Comparison of ENCODE assay signal across 8 cellular contexts in genomic region chr19:52688931-52689796, GRCh38. TPM values are rescaled to one million over a fixed set of nuclear protein-coding genes. Genes with fewer than 3 reads are reported as not detected.
DNase-seq lines count a peak whose midpoint lies in the region; ATAC-seq and TF ChIP-seq lines count a peak whose summit lies in the region.
"Not testable (repeated sequence)": the region's sequence is repeated elsewhere in the genome, so short reads cannot be mapped to it uniquely, and the experiment has no call there.

No MANE protein-coding gene starts in this region.

- not testable (repeated sequence) for TF ChIP-seq CTCF in Caco-2 (IDR thresholded peaks at IDR 0.05; ENCODE audit: insufficient read depth in 1 of 2, low read depth in 1 of 2, low read length in 1 of 2, severe bottlenecking in 1 of 2, unreplicated experiment in 1 of 2); Loucy (conservative IDR thresholded peaks at IDR 0.05; ENCODE audit: low read length); osteoblast (IDR thresholded peaks at IDR 0.05; ENCODE audit: extremely low read depth, low read depth, low read length); thoracic aorta (IDR thresholded peaks at IDR 0.05)

- intact Hi-C loops in Caco-2 (cut with micrococcal nuclease; ENCODE audit: unreplicated experiment) = not testable (repeated sequence)

- peaks cover 22% of the 10 kb centered on the region for H4K20me1 ChIP-seq in Loucy (ENCODE audit: insufficient read depth, low read length, poor library complexity, severe bottlenecking)
- not testable (repeated sequence) for H4K20me1 ChIP-seq in osteoblast (ENCODE audit: insufficient read depth, low read length)

- H3K9me3 Mint-ChIP-seq in Caco-2 (ENCODE audit: unreplicated experiment); activated naive CD4-positive, alpha-beta T cell treated with anti-CD3 and anti-CD28 coated beads, Interleukin-2, amount 50 U/mL, for 72 hours: not testable (repeated sequence)

- not testable (repeated sequence) for H3K36me3 ChIP-seq in Caco-2 (ENCODE audit: control insufficient read depth, insufficient read depth, low read length); Loucy (ENCODE audit: insufficient read depth, low read length); effector memory CD4-positive, alpha-beta T cell (ENCODE audit: control insufficient read depth, insufficient read depth, low read length); osteoblast (ENCODE audit: insufficient read depth, low read length); thoracic aorta

- POLR2A ChIA-PET in Caco-2 (lab: Charles Lee) = not testable (repeated sequence)

- H2AFZ ChIP-seq in Loucy (ENCODE audit: low read length) = peak overlapping the region; percentile 99
- peak overlapping the region; percentile 99 for H2AFZ ChIP-seq in osteoblast (ENCODE audit: low read length)

- H3K4me1 Mint-ChIP-seq in Caco-2 (ENCODE audit: low read depth, unreplicated experiment) = peaks cover 26% of the 10 kb centered on the region

- BruUV-seq in Caco-2 (replicated peaks; lab: Mats Ljungman, UMichigan) = not testable (repeated sequence)

- H3K4me2 ChIP-seq in Loucy (ENCODE audit: low read depth, low read length, poor library complexity, severe bottlenecking) = peak overlapping the region; percentile 98
- peak overlapping the region; percentile 97 for H3K4me2 ChIP-seq in osteoblast (ENCODE audit: insufficient read depth, low read length)

- not testable (repeated sequence) for ATAC-seq in activated naive CD4-positive, alpha-beta T cell treated with anti-CD3 and anti-CD28 coated beads, Interleukin-2, amount 50 U/mL, for 72 hours; thoracic aorta (ENCODE audit: insufficient number of reproducible peaks, low FRiP score, low read depth)

- not testable (repeated sequence) for DNase-seq in Caco-2; activated naive CD4-positive, alpha-beta T cell treated with anti-CD3 and anti-CD28 coated beads, Interleukin-2, amount 50 U/mL, for 72 hours (ENCODE audit: low spot score in 2 of 2); effector memory CD4-positive, alpha-beta T cell; osteoblast (ENCODE audit: insufficient read length, low spot score, missing footprints); thoracic aorta (ENCODE audit: low spot score)
- peak; percentile 15 for DNase-seq in RKO (ENCODE audit: low spot score)
- peak; percentile 18 for DNase-seq in islet precursor cell

- H3K9ac ChIP-seq in Loucy (ENCODE audit: low read depth, low read length, poor library complexity, severe bottlenecking) = peak overlapping the region; percentile 95

- CTCF ChIA-PET in Caco-2 (lab: Charles Lee) = not testable (repeated sequence)

- peaks cover 42% of the 10 kb centered on the region for H3K36me3 Mint-ChIP-seq in Caco-2 (ENCODE audit: insufficient read depth, unreplicated experiment)
- H3K36me3 Mint-ChIP-seq in activated naive CD4-positive, alpha-beta T cell treated with anti-CD3 and anti-CD28 coated beads, Interleukin-2, amount 50 U/mL, for 72 hours = peaks cover 28 to 42% of the 10 kb centered on the region in 2 donors

- H3F3A ChIP-seq in Loucy (ENCODE audit: low read depth) = not testable (repeated sequence)

- H3K4me1 ChIP-seq in Caco-2; effector memory CD4-positive, alpha-beta T cell (ENCODE audit: control insufficient read depth, insufficient read depth, low read length, poor library complexity, severe bottlenecking): not testable (repeated sequence)
- peaks cover 34% of the 10 kb centered on the region for H3K4me1 ChIP-seq in Loucy (ENCODE audit: insufficient read depth, low read length, poor library complexity, severe bottlenecking)
- H3K4me1 ChIP-seq in osteoblast (ENCODE audit: insufficient read depth, low read length) = peaks cover 20% of the 10 kb centered on the region
- H3K4me1 ChIP-seq in thoracic aorta (ENCODE audit: control insufficient read depth in 1 of 2, low read depth in 2 of 2) = peaks cover 3 to 47% of the 10 kb centered on the region in 2 donors

- H3K9me3 ChIP-seq in Caco-2; Loucy (ENCODE audit: insufficient read depth, low read depth, low read length); effector memory CD4-positive, alpha-beta T cell (ENCODE audit: control insufficient read depth, low read length); osteoblast (ENCODE audit: low read depth, low read length); thoracic aorta: not testable (repeated sequence)

- not testable (repeated sequence) for H3K27me3 ChIP-seq in Caco-2 (replicated peaks; ENCODE audit: control insufficient read depth, insufficient read depth, low read length); Loucy (ENCODE audit: insufficient read depth, low read length, poor library complexity, severe bottlenecking); effector memory CD4-positive, alpha-beta T cell (replicated peaks; ENCODE audit: control insufficient read depth, insufficient read depth, low read length, poor library complexity, severe bottlenecking); osteoblast (ENCODE audit: insufficient read depth, low read length); thoracic aorta (replicated peaks; ENCODE audit: insufficient read depth)

- H3K79me2 ChIP-seq in Loucy (ENCODE audit: insufficient read depth, low read length) = peaks cover 54% of the 10 kb centered on the region
- peaks cover 50% of the 10 kb centered on the region for H3K79me2 ChIP-seq in osteoblast (ENCODE audit: insufficient read depth, low read length)

- peak overlapping the region; percentile 69 for H3K27ac Mint-ChIP-seq in Caco-2 (ENCODE audit: unreplicated experiment)
- peak overlapping the region; percentile 89 to 94 for H3K27ac Mint-ChIP-seq in activated naive CD4-positive, alpha-beta T cell treated with anti-CD3 and anti-CD28 coated beads, Interleukin-2, amount 50 U/mL, for 72 hours

- peak overlapping the region; percentile 77 for H3K27ac ChIP-seq in effector memory CD4-positive, alpha-beta T cell (ENCODE audit: insufficient read depth, low read length, poor library complexity, severe bottlenecking)
- peak overlapping the region; percentile 90 for H3K27ac ChIP-seq in osteoblast (ENCODE audit: low read depth, low read length)
- peak overlapping the region; percentile 92 to 96 for H3K27ac ChIP-seq in thoracic aorta

- H3K27me3 Mint-ChIP-seq in Caco-2 (ENCODE audit: insufficient read depth, unreplicated experiment) = not testable (repeated sequence)

- H3K9me2 ChIP-seq in Loucy (replicated peaks; ENCODE audit: low read depth, low read length) = not testable (repeated sequence)

- peak overlapping the region; percentile 80 for H3K4me3 Mint-ChIP-seq in Caco-2 (ENCODE audit: unreplicated experiment)

- H3K4me3 ChIP-seq in Caco-2 (ENCODE audit: low read depth, low read length) (peak overlapping the region; percentile 66), Loucy (ENCODE audit: low read length, poor library complexity, severe bottlenecking) (peak overlapping the region; percentile 97), osteoblast (ENCODE audit: insufficient read depth, low read length) (peak overlapping the region; percentile 98), thoracic aorta (peak overlapping the region; percentile 71)
- H3K4me3 ChIP-seq in effector memory CD4-positive, alpha-beta T cell (ENCODE audit: insufficient read depth, low read depth, low read length, poor library complexity, severe bottlenecking) = peak overlapping the region; percentile 65

RNA-seq across cellular contexts. Expression of gene ZNF611, which starts 45.7 kb away (rescaled TPM):
- total RNA-seq in Caco-2 (2022) (27.5 and 28.5 TPM in 2 replicates), osteoblast (10.5 and 15.3 TPM in 2 replicates), thoracic aorta (10 to 100 TPM; 26.3 to 30.0 TPM)
- total RNA-seq in activated naive CD4-positive, alpha-beta T cell treated with anti-CD3 and anti-CD28 coated beads, Interleukin-2, amount 50 U/mL, for 72 hours = 10 to 100 TPM; 17.5 to 19.7 TPM

RNA-seq across cellular contexts. Expression of gene ZNF83, which starts 51.0 kb away (rescaled TPM):
- total RNA-seq in Caco-2 (2022) (36.8 and 39.4 TPM in 2 replicates), osteoblast (52.8 and 59.5 TPM in 2 replicates), thoracic aorta (100 to 1,000 TPM in 1 of 2 donors, 10 to 100 TPM in 1; 70.0 to 143 TPM)
- 10 to 100 TPM; 37.0 to 49.9 TPM for total RNA-seq in activated naive CD4-positive, alpha-beta T cell treated with anti-CD3 and anti-CD28 coated beads, Interleukin-2, amount 50 U/mL, for 72 hours
